Comparison of ENCODE assay signal across 15 cellular contexts in genomic region chr5:174110290-174110689, GRCh38.
A peak's percentile ranks its signal among the peaks of the same experiment; 100 is the strongest.
DNase-seq lines count a peak whose midpoint lies in the region; TF ChIP-seq lines count a peak whose summit lies in the region.
"Had no signal": no experiment of that assay in that cellular context is flagged by ENCODE, and none has a peak within 500 bp of the region (broad histone marks: within the 10 kb centered on the region; RNA-seq: fewer than 3 reads in every experiment).

No MANE protein-coding gene starts in this region.

- WGBS in endodermal cell (ENCODE audit: insufficient coverage in 1 of 2, insufficient read length in 1 of 2), 2 experiments, result 96 to 100% methylated on average over 1 to 6 of the region's 7 CpGs

- no peak for TF ChIP-seq CTCF in endodermal cell (conservative IDR thresholded peaks at IDR 0.05)

- H3K9me3 Mint-ChIP-seq in activated T-cell treated with anti-CD3 and anti-CD28 coated beads, Interleukin-2, amount 50 U/mL, for 24 hours, result no peaks in the 10 kb centered on the region
- no peaks in the 10 kb centered on the region for H3K9me3 Mint-ChIP-seq in endodermal cell
- H3K9me3 Mint-ChIP-seq: H9 had no signal

- peak overlapping the region; percentile 63 for H3K27ac ChIP-seq in caudate nucleus (ENCODE audit: low read depth, low read length)
- no peak overlapping the region for H3K27ac ChIP-seq in endodermal cell (ENCODE audit: low read depth, low read length)
- H3K27ac ChIP-seq: BLaER1 had no signal

- DNase-seq in NCI-H82 treated with DMSO at 0.1 percent for 48 hours (lab: John Stamatoyannopoulos, UW; ENCODE audit: unreplicated experiment), result peak; percentile 1
- DNase-seq in caudate nucleus (lab: John Stamatoyannopoulos, UW), result peak in 10 of 61 donors; percentile 20 to 65 (median 48)
- DNase-seq in superior temporal gyrus (ENCODE audit: extremely low spot score), result peak; percentile 34
- DNase-seq in activated T-cell treated with anti-CD3 and anti-CD28 coated beads, Interleukin-2, amount 50 U/mL, for 24 hours, result no peak
- DNase-seq in endodermal cell, result no peak
- no peak for DNase-seq in DMS53 (lab: John Stamatoyannopoulos, UW)
- DNase-seq: Calu3; CD4-positive, alpha-beta memory T cell; DND-41; EL; GOT3; H9 had no signal

- H3K4me1 ChIP-seq in endodermal cell (ENCODE audit: control insufficient read depth, insufficient read depth, low read length), result peaks cover 14% of the 10 kb centered on the region
- H3K4me1 ChIP-seq: BLaER1 had no signal

- no peak overlapping the region for H3K27ac Mint-ChIP-seq in activated T-cell treated with anti-CD3 and anti-CD28 coated beads, Interleukin-2, amount 50 U/mL, for 24 hours
- H3K27ac Mint-ChIP-seq in endodermal cell, result no peak overlapping the region
- H3K27ac Mint-ChIP-seq: CD14-positive monocyte; CD4-positive, alpha-beta memory T cell; H9 had no signal

- no peak overlapping the region for H3K4me3 ChIP-seq in endodermal cell (ENCODE audit: low read length)
- H3K4me3 ChIP-seq: BLaER1, GM12878 had no signal

- H3K9me3 ChIP-seq in endodermal cell (ENCODE audit: control insufficient read depth, low read length), result no peaks in the 10 kb centered on the region
- H3K9me3 ChIP-seq: BLaER1 had no signal

- no peak overlapping the region for H3K4me3 Mint-ChIP-seq in activated T-cell treated with anti-CD3 and anti-CD28 coated beads, Interleukin-2, amount 50 U/mL, for 24 hours
- H3K4me3 Mint-ChIP-seq in endodermal cell, result no peak overlapping the region
- H3K4me3 Mint-ChIP-seq: CD14-positive monocyte; CD4-positive, alpha-beta memory T cell; H9 had no signal

- H3K36me3 Mint-ChIP-seq in activated T-cell treated with anti-CD3 and anti-CD28 coated beads, Interleukin-2, amount 50 U/mL, for 24 hours (ENCODE audit: low read depth), result no peaks in the 10 kb centered on the region
- H3K36me3 Mint-ChIP-seq in endodermal cell (ENCODE audit: low read depth), result no peaks in the 10 kb centered on the region
- H3K36me3 Mint-ChIP-seq: CD14-positive monocyte; CD4-positive, alpha-beta memory T cell had no signal

- H3K27me3 Mint-ChIP-seq in activated T-cell treated with anti-CD3 and anti-CD28 coated beads, Interleukin-2, amount 50 U/mL, for 24 hours, result peaks cover 3% of the 10 kb centered on the region
- peaks cover 6% of the 10 kb centered on the region for H3K27me3 Mint-ChIP-seq in endodermal cell (ENCODE audit: insufficient read depth)

- no peaks in the 10 kb centered on the region for H3K27me3 ChIP-seq in endodermal cell (ENCODE audit: control insufficient read depth, insufficient read depth, low read length, poor library complexity, severe bottlenecking)
- H3K27me3 ChIP-seq: BLaER1 had no signal

- no peaks in the 10 kb centered on the region for H3K4me1 Mint-ChIP-seq in activated T-cell treated with anti-CD3 and anti-CD28 coated beads, Interleukin-2, amount 50 U/mL, for 24 hours (ENCODE audit: low read depth)
- peaks cover 33% of the 10 kb centered on the region for H3K4me1 Mint-ChIP-seq in endodermal cell
- H3K4me1 Mint-ChIP-seq: CD14-positive monocyte; CD4-positive, alpha-beta memory T cell had no signal

- no peak overlapping the region for H3K9ac ChIP-seq in endodermal cell (ENCODE audit: extremely low read depth, low read length, poor library complexity, severe bottlenecking)
- H3K9ac ChIP-seq: BLaER1 had no signal

- H3K36me3 ChIP-seq in endodermal cell (ENCODE audit: control insufficient read depth, insufficient read depth, low read length), result no peaks in the 10 kb centered on the region
- H3K36me3 ChIP-seq: BLaER1 had no signal

Comparison
In these comparisons a context has a peak if more than half of its experiments do, and no peak if none do; other contexts are left out.
1. DNase-seq: peak in NCI-H82 treated with DMSO at 0.1 percent for 48 hours (single experiment) and superior temporal gyrus (single experiment); none in activated T-cell treated with anti-CD3 and anti-CD28 coated beads, Interleukin-2, amount 50 U/mL, for 24 hours (single experiment), endodermal cell (single experiment) and DMS53 (single experiment).